In the genomic region with DNA sequence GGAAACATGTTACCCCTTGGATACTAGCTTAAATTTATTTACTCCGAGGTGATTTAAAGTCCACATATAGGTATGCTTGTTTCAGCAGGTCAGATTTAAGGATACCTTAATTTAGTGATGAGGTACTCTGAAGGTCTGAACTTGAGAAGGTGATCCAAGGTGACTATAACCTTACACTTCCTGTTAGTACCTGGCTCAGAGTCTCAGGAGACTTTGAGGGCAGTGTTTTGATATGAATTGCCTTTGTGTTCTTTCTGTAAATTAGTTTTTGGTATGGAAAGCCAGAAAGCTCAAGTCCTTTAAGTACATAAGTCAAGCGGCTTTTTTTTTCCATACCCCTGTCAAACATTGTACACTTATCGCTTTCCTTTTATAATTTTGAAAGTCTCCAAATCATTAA, we compare ENCODE assay signal across 23 cellular contexts.
DNase-seq lines count a peak whose midpoint lies in the region; ATAC-seq, FAIRE-seq and TF ChIP-seq lines count a peak whose summit lies in the region.
"Had no signal": no experiment of that assay in that cellular context is flagged by ENCODE, and none has a peak within 500 bp of the region (broad histone marks: within the 10 kb centered on the region; RNA-seq: fewer than 3 reads in every experiment).

No MANE protein-coding gene starts in this region.

- TF ChIP-seq POLR2A in stomach (IDR thresholded peaks at IDR 0.05), result no peak

- H3K9ac ChIP-seq in PC-3 (ENCODE audit: low read length), result peak overlapping the region; percentile 72
- H3K9ac ChIP-seq: BLaER1 had no signal

- no peaks in the 10 kb centered on the region for H3K9me2 ChIP-seq in PC-3 (replicated peaks; ENCODE audit: low read length)
- H3K9me2 ChIP-seq in hepatocyte (replicated peaks; ENCODE audit: insufficient read depth), result no peaks in the 10 kb centered on the region

- DNase-seq in NCI-H1105 treated with DMSO at 0.1 percent for 48 hours (lab: John Stamatoyannopoulos, UW) (peak; percentile 34), NCI-H1105 (lab: John Stamatoyannopoulos, UW) (no peak), PC-3 (peak; percentile 21), hepatocyte (ENCODE audit: low spot score) (no peak), stomach (no peak), D721Med (ENCODE audit: insufficient read length, low spot score) (no peak), ureter (ENCODE audit: low spot score) (no peak)
- DNase-seq: 8988T; activated CD4-positive, alpha-beta T cell treated with anti-CD3 and anti-CD28 coated beads, Interleukin-2, amount 10 ng/mL, durations not matched to agents 7 days and 5 days; activated CD8-positive, alpha-beta memory T cell treated with anti-CD3 and anti-CD28 coated beads, Interleukin-2, amount 50 U/mL, for 48 hours; activated naive CD4-positive, alpha-beta T cell; aorta; DND-41; gastrocnemius medialis; left ventricle myocardium superior; MM.1S; naive thymus-derived CD4-positive, alpha-beta T cell; small intestine; stimulated activated CD4-positive, alpha-beta T cell treated with anti-CD3 and anti-CD28 coated beads, Interleukin-4, amount 100 ng/mL, for 4 hours; stimulated activated CD8-positive, alpha-beta memory T cell treated with anti-CD3 and anti-CD28 coated beads, Interleukin-4, amount 100 ng/mL, for 48 hours had no signal

- H3K79me2 ChIP-seq in PC-3 (ENCODE audit: low read length), result no peaks in the 10 kb centered on the region
- no peaks in the 10 kb centered on the region for H3K79me2 ChIP-seq in hepatocyte

- TF ChIP-seq EP300 in stomach (IDR thresholded peaks at IDR 0.05), result no peak

- no peak for ATAC-seq in PC-3
- ATAC-seq in GM18873 (IDR thresholded peaks at IDR 0.05; ENCODE audit: low FRiP score, unreplicated experiment), result no peak
- ATAC-seq: gastrocnemius medialis; left ventricle myocardium superior; naive thymus-derived CD4-positive, alpha-beta T cell had no signal

- intact Hi-C loops in PC-3 (cut with micrococcal nuclease), result loop anchor here (2.0 to 10.0 kb wide), 5 partner anchors 26 to 456 kb away; no protein-coding TSS in a partner anchor
- intact Hi-C loops in stomach (cut with DNase I; ENCODE audit: low total_unique reads), result no loop called here

- H3K36me3 ChIP-seq in PC-3 (ENCODE audit: low read depth, low read length) (no peaks in the 10 kb centered on the region), hepatocyte (replicated peaks; ENCODE audit: insufficient read depth, low read depth) (no peaks in the 10 kb centered on the region), stomach (no peaks in the 10 kb centered on the region)
- H3K36me3 ChIP-seq: BLaER1, gastrocnemius medialis, thoracic aorta had no signal

- no peak for FAIRE-seq in D721Med (lab: Jason Lieb, UNC)
- FAIRE-seq: small intestine had no signal

- no peaks in the 10 kb centered on the region for H3K9me3 ChIP-seq in PC-3 (ENCODE audit: low read length)
- no peaks in the 10 kb centered on the region for H3K9me3 ChIP-seq in hepatocyte (ENCODE audit: low read depth)
- no peaks in the 10 kb centered on the region for H3K9me3 ChIP-seq in stomach
- H3K9me3 ChIP-seq: BLaER1, gastrocnemius medialis, thoracic aorta had no signal

- no TSS peak for BruUV-seq in PC-3 (replicated peaks; lab: Mats Ljungman, UMichigan)

- CTCF ChIA-PET in PC-3 (lab: Charles Lee), result interaction anchor here (0.5 to 0.8 kb wide), 2 partner anchors 566 to 944 kb away, joined by 4 read pairs; no protein-coding TSS in a partner anchor

- WGBS in hepatocyte (ENCODE audit: low lambda C conversion rate, missing lambda C conversion rate), result 92% methylated on average over 3 of the region's 3 CpGs
- 32 to 63% (median 48%) methylated on average over 3 of the region's 3 CpGs for WGBS in stomach, 5 donors

- H4K20me1 ChIP-seq in PC-3 (ENCODE audit: low read length) (no peaks in the 10 kb centered on the region), hepatocyte (ENCODE audit: insufficient read depth, poor library complexity, severe bottlenecking) (no peaks in the 10 kb centered on the region)
- H4K20me1 ChIP-seq: BLaER1 had no signal

- peak overlapping the region; percentile 94 for H3K27ac ChIP-seq in PC-3 (ENCODE audit: low read length)
- H3K27ac ChIP-seq in hepatocyte, result peak overlapping the region; percentile 85
- H3K27ac ChIP-seq in stomach, result peak overlapping the region in 4 of 5 donors; percentile 79 to 90 (median 84)
- H3K27ac ChIP-seq: BLaER1, gastrocnemius medialis, thoracic aorta had no signal

- H3F3A ChIP-seq in PC-3 (ENCODE audit: low read length, unreplicated experiment), result peaks cover 19% of the 10 kb centered on the region

- H3K4me1 ChIP-seq in PC-3 (ENCODE audit: insufficient read depth, low read length), result peaks cover 64% of the 10 kb centered on the region
- no peaks in the 10 kb centered on the region for H3K4me1 ChIP-seq in hepatocyte (ENCODE audit: insufficient read depth)
- H3K4me1 ChIP-seq in stomach, result peaks cover 0 to 48% (median 20%) of the 10 kb centered on the region in 4 donors
- H3K4me1 ChIP-seq: BLaER1, gastrocnemius medialis had no signal

- H3K27me3 ChIP-seq in PC-3 (ENCODE audit: low read length) (no peaks in the 10 kb centered on the region), hepatocyte (no peaks in the 10 kb centered on the region), stomach (no peaks in the 10 kb centered on the region)
- H3K27me3 ChIP-seq: BLaER1, gastrocnemius medialis had no signal

- TF ChIP-seq CTCF in PC-3 (conservative IDR thresholded peaks at IDR 0.05; ENCODE audit: low read depth, low read length) (no peak), hepatocyte (IDR thresholded peaks at IDR 0.05; ENCODE audit: poor library complexity) (no peak), stomach (IDR thresholded peaks at IDR 0.05) (no peak), D721Med (IDR thresholded peaks at IDR 0.05; ENCODE audit: insufficient read depth, missing control alignments) (no peak)

- H3K4me2 ChIP-seq in PC-3 (ENCODE audit: low read length) (peak overlapping the region; percentile 79), hepatocyte (peak overlapping the region; percentile 8)
- H3K4me2 ChIP-seq: BLaER1 had no signal

- peak overlapping the region; percentile 30 for H3K4me3 ChIP-seq in PC-3 (ENCODE audit: low read length)
- H3K4me3 ChIP-seq in hepatocyte, result no peak overlapping the region
- no peak overlapping the region for H3K4me3 ChIP-seq in stomach
- H3K4me3 ChIP-seq: BLaER1, gastrocnemius medialis, thoracic aorta had no signal

- POLR2A ChIA-PET in PC-3 (lab: Charles Lee; ENCODE audit: unreplicated experiment), result interaction anchor here (0.6 to 2.0 kb wide), 2 partner anchors 124 to 565 kb away, joined by 3 to 8 read pairs; no protein-coding TSS in a partner anchor

- H2AFZ ChIP-seq in PC-3 (ENCODE audit: low read length), result 0 out of 2 replicates have a peak overlapping the region, but pooled peaks have one; percentile 23
- no peak overlapping the region for H2AFZ ChIP-seq in hepatocyte

Comparison
In these comparisons a context has a peak if more than half of its experiments do, and no peak if none do; other contexts are left out.
1. DNase-seq: peak in NCI-H1105 treated with DMSO at 0.1 percent for 48 hours (single experiment) and PC-3 (single experiment); none in NCI-H1105 (single experiment), hepatocyte (single experiment), stomach (single experiment), D721Med (single experiment) and ureter (single experiment).
2. Peak in every context shown above with its lines, with median percentiles within 50 percentile points of each other: H3K27ac ChIP-seq.